17 cellular contexts compared by ENCODE assay signal in genomic region chr9:89926691-89927220, GRCh38.
"Had no signal": no experiment of that assay in that cellular context is flagged by ENCODE, and none has a peak within 500 bp of the region (broad histone marks: within the 10 kb centered on the region; RNA-seq: fewer than 3 reads in every experiment).

No MANE protein-coding gene starts in this region.

- H3K9me3 ChIP-seq: body of pancreas, neutrophil, thoracic aorta had no signal

- H3K27ac ChIP-seq: neutrophil, SK-N-MC, thoracic aorta had no signal

- H3K27ac Mint-ChIP-seq: mesothelial cell of epicardium, progenitor cell of endocrine pancreas had no signal

- DNase-seq: activated CD4-positive, alpha-beta T cell treated with anti-CD3 and anti-CD28 coated beads, Interleukin-2, amount 50 U/mL, for 4 hours; activated CD4-positive, CD25-positive, alpha-beta regulatory T cell treated with anti-CD3 and anti-CD28 coated beads, Interleukin-2, amount 50 U/mL, for 72 hours; activated effector memory CD4-positive, alpha-beta T cell treated with anti-CD3 and anti-CD28 coated beads, Interleukin-2, amount 50 U/mL, for 16 hours; activated T-cell treated with anti-CD3 and anti-CD28 coated beads, Interleukin-2, amount 50 U/mL, for 48 hours; body of pancreas; hippocampal formation; kidney glomerular epithelial cell; stimulated activated naive CD8-positive, alpha-beta T cell treated with anti-CD3 and anti-CD28 coated beads, Interleukin-15, Interleukin-2, amounts not matched to agents 100 U/mL and 50 U/mL, for 24 hours; T-helper 9 cell had no signal

- H3K27me3 ChIP-seq: body of pancreas, neutrophil had no signal

- H3K4me3 Mint-ChIP-seq: activated naive CD8-positive, alpha-beta T cell; mesothelial cell of epicardium had no signal

- H3K36me3 ChIP-seq: neutrophil, thoracic aorta had no signal

- ATAC-seq: body of pancreas; sciatic nerve; stimulated activated naive CD8-positive, alpha-beta T cell treated with anti-CD3 and anti-CD28 coated beads, Interleukin-15, Interleukin-2, amounts not matched to agents 100 U/mL and 50 U/mL, for 24 hours had no signal

- H3K4me3 ChIP-seq: body of pancreas, lung, SK-N-MC, thoracic aorta had no signal

- H3K9me3 Mint-ChIP-seq: mesothelial cell of epicardium had no signal

- H3K36me3 Mint-ChIP-seq: activated naive CD8-positive, alpha-beta T cell; mesothelial cell of epicardium had no signal
